ENCODE assay signal across 1 cellular context in the genomic region with DNA sequence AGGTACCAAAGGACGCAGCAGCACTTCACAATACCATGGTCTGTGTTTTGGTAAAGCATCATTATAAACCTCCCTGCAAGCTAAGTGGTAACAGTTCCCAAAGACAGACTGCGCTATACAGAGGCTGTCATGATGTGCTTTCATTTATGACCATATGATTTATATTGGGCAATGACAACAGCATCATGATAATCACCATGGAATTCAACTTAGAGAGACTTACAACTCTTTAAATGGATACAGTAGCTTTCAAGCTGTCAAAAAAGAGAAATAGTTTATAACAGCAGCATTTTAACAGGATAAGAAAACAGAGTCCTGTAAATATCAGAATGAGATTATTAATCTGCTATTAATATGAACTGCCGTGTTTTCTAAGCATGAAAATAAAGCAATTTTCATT.
TF ChIP-seq lines count a peak whose summit lies in the region.

No MANE protein-coding gene starts in this region.

TF ChIP-seq in SK-N-SH, 30 proteins besides CTCF, POLR2A, EP300 and RAD21 (continued from another document):
- TF ChIP-seq, protein P1, sequence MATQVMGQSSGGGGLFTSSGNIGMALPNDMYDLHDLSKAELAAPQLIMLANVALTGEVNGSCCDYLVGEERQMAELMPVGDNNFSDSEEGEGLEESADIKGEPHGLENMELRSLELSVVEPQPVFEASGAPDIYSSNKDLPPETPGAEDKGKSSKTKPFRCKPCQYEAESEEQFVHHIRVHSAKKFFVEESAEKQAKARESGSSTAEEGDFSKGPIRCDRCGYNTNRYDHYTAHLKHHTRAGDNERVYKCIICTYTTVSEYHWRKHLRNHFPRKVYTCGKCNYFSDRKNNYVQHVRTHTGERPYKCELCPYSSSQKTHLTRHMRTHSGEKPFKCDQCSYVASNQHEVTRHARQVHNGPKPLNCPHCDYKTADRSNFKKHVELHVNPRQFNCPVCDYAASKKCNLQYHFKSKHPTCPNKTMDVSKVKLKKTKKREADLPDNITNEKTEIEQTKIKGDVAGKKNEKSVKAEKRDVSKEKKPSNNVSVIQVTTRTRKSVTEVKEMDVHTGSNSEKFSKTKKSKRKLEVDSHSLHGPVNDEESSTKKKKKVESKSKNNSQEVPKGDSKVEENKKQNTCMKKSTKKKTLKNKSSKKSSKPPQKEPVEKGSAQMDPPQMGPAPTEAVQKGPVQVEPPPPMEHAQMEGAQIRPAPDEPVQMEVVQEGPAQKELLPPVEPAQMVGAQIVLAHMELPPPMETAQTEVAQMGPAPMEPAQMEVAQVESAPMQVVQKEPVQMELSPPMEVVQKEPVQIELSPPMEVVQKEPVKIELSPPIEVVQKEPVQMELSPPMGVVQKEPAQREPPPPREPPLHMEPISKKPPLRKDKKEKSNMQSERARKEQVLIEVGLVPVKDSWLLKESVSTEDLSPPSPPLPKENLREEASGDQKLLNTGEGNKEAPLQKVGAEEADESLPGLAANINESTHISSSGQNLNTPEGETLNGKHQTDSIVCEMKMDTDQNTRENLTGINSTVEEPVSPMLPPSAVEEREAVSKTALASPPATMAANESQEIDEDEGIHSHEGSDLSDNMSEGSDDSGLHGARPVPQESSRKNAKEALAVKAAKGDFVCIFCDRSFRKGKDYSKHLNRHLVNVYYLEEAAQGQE (IDR thresholded peaks at IDR 0.05; ENCODE audit: low read depth, low read length) = no peak
- TF ChIP-seq GATA2 (CRISPR knock-in tag; IDR thresholded peaks at IDR 0.05) = no peak
